Comparison of ENCODE assay signal across 9 cellular contexts in the genomic region with DNA sequence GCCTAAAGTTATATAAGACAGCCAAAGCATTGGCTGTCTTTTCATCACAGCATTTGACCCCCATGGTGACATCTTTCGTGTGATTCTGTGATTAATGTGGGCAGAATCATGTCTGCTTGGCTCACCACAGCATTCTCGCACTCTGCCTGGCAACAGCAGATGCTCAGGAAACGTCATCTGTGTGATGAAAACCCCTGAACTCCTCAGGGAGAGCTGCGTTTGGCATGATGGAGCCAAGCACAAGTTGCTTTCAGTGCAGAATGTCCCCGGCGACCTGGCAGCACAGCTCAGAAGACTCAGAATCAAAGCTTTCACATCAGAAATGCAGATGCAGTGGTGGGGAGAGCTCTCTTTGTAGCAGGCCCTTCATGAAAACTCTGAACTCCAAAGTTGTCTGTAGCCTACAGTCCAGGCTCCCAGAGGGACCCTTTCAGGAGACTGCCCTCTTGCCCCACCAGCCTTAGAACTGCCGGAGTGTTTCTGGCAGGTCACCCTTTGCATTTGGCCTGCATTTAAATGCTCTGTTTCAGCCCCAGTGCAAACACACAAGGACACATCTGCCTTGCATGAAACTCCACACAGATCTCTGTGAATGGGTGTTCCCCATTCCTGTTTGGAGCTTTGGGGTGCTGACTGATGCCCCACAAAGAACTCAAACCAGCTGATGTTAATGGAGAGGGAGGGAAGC.
DNase-seq lines count a peak whose midpoint lies in the region; ATAC-seq, FAIRE-seq and TF ChIP-seq lines count a peak whose summit lies in the region.
"Had no signal": no experiment of that assay in that cellular context is flagged by ENCODE, and none has a peak within 500 bp of the region (broad histone marks: within the 10 kb centered on the region; RNA-seq: fewer than 3 reads in every experiment).

No MANE protein-coding gene starts in this region.

- SMC1A ChIA-PET in GM12878 (lab: Charles Lee; ENCODE audit: uncharacterized antibody, unreplicated experiment): interaction anchor here (1.6 kb wide), 1 partner anchor 13 kb away, joined by 5 read pairs; no protein-coding TSS in a partner anchor

- TF ChIP-seq CTCF in GM12878 (IDR thresholded peaks at IDR 0.05 in 2 of 3, conservative IDR thresholded peaks at IDR 0.05 in 1 of 3; ENCODE audit: control insufficient read depth in 2 of 3, extremely low read depth in 1 of 3, insufficient read depth in 1 of 3, low read depth in 3 of 3, low read length in 3 of 3) (no peak), psoas muscle (IDR thresholded peaks at IDR 0.05) (no peak)

- POLR2A ChIA-PET in GM12878 (lab: Charles Lee): no interaction called here

- H3K9me3 ChIP-seq in GM12878 (replicated peaks; ENCODE audit: control insufficient read depth, insufficient read depth, low read length) (no peaks in the 10 kb centered on the region), psoas muscle (no peaks in the 10 kb centered on the region)

- no peak for TF ChIP-seq EP300 in GM12878 (IDR thresholded peaks at IDR 0.05; ENCODE audit: borderline replicate concordance in 1 of 2, control insufficient read depth in 1 of 2, low read depth in 2 of 2, low read length in 2 of 2)

- WGBS in GM12878 (ENCODE audit: insufficient coverage, insufficient replicate concordance, low lambda C conversion rate, missing lambda C conversion rate): under 1% methylated on average over 7 of the region's 7 CpGs
- 12 to 28% (median 17%) methylated on average over 7 of the region's 7 CpGs for WGBS in psoas muscle, 3 donors

- H3K36me3 ChIP-seq in GM12878 (ENCODE audit: control insufficient read depth in 2 of 2, insufficient read depth in 2 of 2, low read length in 1 of 2) (no peaks in the 10 kb centered on the region), psoas muscle (ENCODE audit: insufficient read depth in 1 of 2, low read depth in 1 of 2) (no peaks in the 10 kb centered on the region)

- ATAC-seq in GM18502 (IDR thresholded peaks at IDR 0.05; ENCODE audit: poor library complexity, unreplicated experiment) (peak; percentile 86), HG02678 (IDR thresholded peaks at IDR 0.05; ENCODE audit: unreplicated experiment) (peak; percentile 72), GM12878 (peak; percentile 94), psoas muscle (peak in 3 of 4 donors; percentile 48 to 61 (median 60)), HG03097 (IDR thresholded peaks at IDR 0.05; ENCODE audit: low FRiP score, unreplicated experiment) (no peak)

- RAD21 ChIA-PET in GM12878 (lab: Charles Lee; ENCODE audit: unreplicated experiment): interaction anchor here (1.5 kb wide), 1 partner anchor 13 kb away, joined by 3 read pairs; no protein-coding TSS in a partner anchor

- intact Hi-C loops in GM12878 (cut with micrococcal nuclease; ENCODE audit: unreplicated experiment): no loop called here
- intact Hi-C loops in psoas muscle (cut with DNase I): no loop called here

- no peak for TF ChIP-seq RAD21 in GM12878 (IDR thresholded peaks at IDR 0.05; ENCODE audit: insufficient read depth, low read depth, low read length)

- FAIRE-seq in GM12878 (lab: Jason Lieb, UNC): no peak

- no peaks in the 10 kb centered on the region; a peak in 1 of 4 replicates for H3K27me3 ChIP-seq in GM12878 (replicated peaks in 1 of 2; ENCODE audit: control insufficient read depth in 2 of 2, insufficient read depth in 2 of 2, low read length in 1 of 2)
- no peaks in the 10 kb centered on the region for H3K27me3 ChIP-seq in psoas muscle (ENCODE audit: insufficient read depth in 3 of 3, low read length in 2 of 3)

- TF ChIP-seq POLR2A in GM12878 (IDR thresholded peaks at IDR 0.05; ENCODE audit: low read depth, low read length): no peak

- no peaks in the 10 kb centered on the region; the same call in 1 of the 2 replicates for H3K4me1 ChIP-seq in GM12878 (ENCODE audit: control insufficient read depth, insufficient read depth, low read length)
- no peaks in the 10 kb centered on the region for H3K4me1 ChIP-seq in psoas muscle

- no peak overlapping the region; the same call in 1 of the 2 replicates for H2AFZ ChIP-seq in GM12878 (ENCODE audit: control insufficient read depth, low read depth, low read length)

- H3K79me2 ChIP-seq in GM12878 (ENCODE audit: control insufficient read depth, insufficient read depth, low read length): no peaks in the 10 kb centered on the region

- no peak for DNase-seq in GM12878 (ENCODE audit: low read depth, low spot score)
- peak; percentile 69 to 87 for DNase-seq in psoas muscle
- no peak for DNase-seq in stimulated activated naive CD4-positive, alpha-beta T cell (lab: John Stamatoyannopoulos, UW)
- DNase-seq in NCI-H2196 treated with DMSO at 0.1 percent for 48 hours (lab: John Stamatoyannopoulos, UW; ENCODE audit: unreplicated experiment): no peak
- DNase-seq in iPS-NIHi11 (ENCODE audit: low spot score): no peak
- DNase-seq: stimulated activated CD4-positive, alpha-beta T cell treated with anti-CD3 and anti-CD28 coated beads, Interleukin-1b, Interleukin-23, amount 100 ng/mL, for 48 hours had no signal

- H3K4me2 ChIP-seq in GM12878 (ENCODE audit: control insufficient read depth, insufficient read depth): no peak overlapping the region

- no peaks in the 10 kb centered on the region for H4K20me1 ChIP-seq in GM12878 (ENCODE audit: control insufficient read depth, insufficient read depth)

- CTCF ChIA-PET in GM12878 (lab: Yijun Ruan, JAX): interaction anchor here (1.2 to 1.7 kb wide), 2 partner anchors 11 to 13 kb away, joined by 4 to 9 read pairs; no protein-coding TSS in a partner anchor

- no peak overlapping the region for H3K9ac ChIP-seq in GM12878 (ENCODE audit: control insufficient read depth, insufficient read depth, low read length)

- BruUV-seq in GM12878 (replicated peaks; lab: Mats Ljungman, UMichigan): no TSS peak

- H3K27ac ChIP-seq in GM12878 (ENCODE audit: control insufficient read depth, insufficient read depth): no peak overlapping the region
- H3K27ac ChIP-seq in psoas muscle: no peak overlapping the region

- in situ Hi-C loops in GM12878 (cut with MboI): no loop called here

- no peak overlapping the region for H3K4me3 ChIP-seq in GM12878
- no peak overlapping the region for H3K4me3 ChIP-seq in psoas muscle

TF ChIP-seq in GM12878, 131 proteins besides CTCF, POLR2A, EP300 and RAD21 (continues in another document):
- no peak for TF ChIP-seq ZBED1 (IDR thresholded peaks at IDR 0.05; ENCODE audit: borderline replicate concordance)
- TF ChIP-seq KLF5 (IDR thresholded peaks at IDR 0.05; ENCODE audit: partially characterized antibody): no peak
- TF ChIP-seq BACH1 (IDR thresholded peaks at IDR 0.05; ENCODE audit: borderline replicate concordance): no peak
- no peak for TF ChIP-seq MTA2 (IDR thresholded peaks at IDR 0.05; ENCODE audit: low read depth)
- TF ChIP-seq BCLAF1 (IDR thresholded peaks at IDR 0.05): no peak
- no peak for TF ChIP-seq E2F4 (IDR thresholded peaks at IDR 0.05; ENCODE audit: low read depth, low read length)
- TF ChIP-seq TCF12 (IDR thresholded peaks at IDR 0.05; ENCODE audit: low read depth, low read length): no peak
- TF ChIP-seq IRF4 (IDR thresholded peaks at IDR 0.05; ENCODE audit: low read depth, low read length): no peak
- TF ChIP-seq RCOR1 (conservative IDR thresholded peaks at IDR 0.05; ENCODE audit: low read depth, low read length): no peak
- TF ChIP-seq CREM (IDR thresholded peaks at IDR 0.05; ENCODE audit: low read depth): peak; percentile 90
- 0 out of 2 replicates have a peak, but pooled peaks have one; percentile 37 for TF ChIP-seq PKNOX1 (IDR thresholded peaks at IDR 0.05)
- TF ChIP-seq FOXM1 (IDR thresholded peaks at IDR 0.05; ENCODE audit: low read depth, low read length): no peak
- TF ChIP-seq HDAC6 (IDR thresholded peaks at IDR 0.05; ENCODE audit: unreplicated experiment): no peak
- no peak for TF ChIP-seq FOS (IDR thresholded peaks at IDR 0.05; ENCODE audit: borderline replicate concordance, extremely low read depth, insufficient read length)
- TF ChIP-seq HDGF (IDR thresholded peaks at IDR 0.05): no peak
- no peak for TF ChIP-seq TARDBP (IDR thresholded peaks at IDR 0.05; ENCODE audit: borderline replicate concordance)

Comparison
In these comparisons a context has a peak if more than half of its experiments do, and no peak if none do; other contexts are left out.
1. DNase-seq: peak in psoas muscle (2 of 2); none in GM12878 (single experiment), stimulated activated naive CD4-positive, alpha-beta T cell (0 of 6), NCI-H2196 treated with DMSO at 0.1 percent for 48 hours (single experiment) and iPS-NIHi11 (single experiment).